16 cellular contexts compared by ENCODE assay signal in genomic region chr19:11194173-11194572, GRCh38. TPM values are rescaled to one million over a fixed set of nuclear protein-coding genes. Genes with fewer than 3 reads are reported as not detected.
DNase-seq lines count a peak whose midpoint lies in the region; ATAC-seq, FAIRE-seq and TF ChIP-seq lines count a peak whose summit lies in the region.
"Had no signal": no experiment of that assay in that cellular context is flagged by ENCODE, and none has a peak within 500 bp of the region (broad histone marks: within the 10 kb centered on the region; RNA-seq: fewer than 3 reads in every experiment).

No MANE protein-coding gene starts in this region.

- TF ChIP-seq CTCF in HepG2 (CRISPR knock-in tag; IDR thresholded peaks at IDR 0.05) (no peak), right lobe of liver (IDR thresholded peaks at IDR 0.05) (no peak), fibroblast of lung (conservative IDR thresholded peaks at IDR 0.05 in 1 of 2, IDR thresholded peaks at IDR 0.05 in 1 of 2; ENCODE audit: low read depth in 1 of 2, low read length in 2 of 2) (no peak), psoas muscle (IDR thresholded peaks at IDR 0.05) (no peak), vagina (IDR thresholded peaks at IDR 0.05) (no peak)

- no peaks in the 10 kb centered on the region for H4K20me1 ChIP-seq in HepG2 (ENCODE audit: insufficient read depth, low read length)
- H4K20me1 ChIP-seq in fibroblast of lung (ENCODE audit: control insufficient read depth, extremely low read depth, insufficient read depth, low read length): no peaks in the 10 kb centered on the region

- TF ChIP-seq EP300 in HepG2 (IDR thresholded peaks at IDR 0.05; ENCODE audit: low read depth in 2 of 2, low read length in 2 of 2) (no peak), HepG2 (CRISPR knock-in tag; IDR thresholded peaks at IDR 0.05; ENCODE audit: borderline replicate concordance) (no peak)

- H3K4me1 ChIP-seq in HepG2 (ENCODE audit: insufficient read depth, low read length) (peaks cover 25% of the 10 kb centered on the region), right lobe of liver (peaks cover 0 to 39% (median 6%) of the 10 kb centered on the region in 4 donors), fibroblast of lung (ENCODE audit: control insufficient read depth, extremely low read depth, insufficient read depth, low read length) (peaks cover 25% of the 10 kb centered on the region), psoas muscle (peaks cover 27% of the 10 kb centered on the region), vagina (peaks cover 80% of the 10 kb centered on the region)

- no peak for FAIRE-seq in HepG2 (lab: Jason Lieb, UNC)
- FAIRE-seq: keratinocyte had no signal

- TF ChIP-seq RAD21 in HepG2 (CRISPR knock-in tag; IDR thresholded peaks at IDR 0.05): no peak

- 94% methylated on average over 6 of the region's 8 CpGs for WGBS in HepG2 (ENCODE audit: low lambda C conversion rate)
- WGBS in right lobe of liver (ENCODE audit: insufficient coverage, low coverage, low lambda C conversion rate, missing lambda C conversion rate): 87% methylated on average over 7 of the region's 8 CpGs
- WGBS in psoas muscle, 3 donors: 66 to 81% (median 70%) methylated on average over 8 of the region's 8 CpGs

- H3K9me3 ChIP-seq in HepG2 (ENCODE audit: low read length): no peaks in the 10 kb centered on the region
- no peaks in the 10 kb centered on the region for H3K9me3 ChIP-seq in right lobe of liver
- no peaks in the 10 kb centered on the region for H3K9me3 ChIP-seq in fibroblast of lung (ENCODE audit: control insufficient read depth, insufficient read depth, low read depth, low read length)
- H3K9me3 ChIP-seq in psoas muscle: no peaks in the 10 kb centered on the region
- no peaks in the 10 kb centered on the region for H3K9me3 ChIP-seq in vagina

- ATAC-seq in HepG2 (no peak), right lobe of liver (no peak), psoas muscle (no peak), HG02623 (IDR thresholded peaks at IDR 0.05; ENCODE audit: unreplicated experiment) (no peak)
- no peak for ATAC-seq in stimulated activated naive CD8-positive, alpha-beta T cell treated with anti-CD3 and anti-CD28 coated beads, Interleukin-15, Interleukin-2, amounts not matched to agents 100 U/mL and 50 U/mL, for 24 hours
- ATAC-seq: naive thymus-derived CD4-positive, alpha-beta T cell; stimulated activated naive CD8-positive, alpha-beta T cell treated with anti-CD3 and anti-CD28 coated beads, Interleukin-15, amount 100 ng/mL, for 72 hours had no signal

- H3K27me3 ChIP-seq in HepG2 (ENCODE audit: control insufficient read depth in 1 of 2, insufficient read depth in 2 of 2, low read length in 2 of 2) (no peaks in the 10 kb centered on the region; a peak in 1 of 5 replicates), right lobe of liver (no peaks in the 10 kb centered on the region), fibroblast of lung (ENCODE audit: control insufficient read depth, insufficient read depth, low read length) (no peaks in the 10 kb centered on the region), psoas muscle (ENCODE audit: insufficient read depth in 3 of 3, low read length in 2 of 3) (no peaks in the 10 kb centered on the region), vagina (no peaks in the 10 kb centered on the region)

- no peak overlapping the region for H3K4me2 ChIP-seq in HepG2 (ENCODE audit: low read depth, low read length)
- peak overlapping the region; percentile 96 for H3K4me2 ChIP-seq in fibroblast of lung (ENCODE audit: extremely low read depth, insufficient read depth, low read length)

- intact Hi-C loops in HepG2 (cut with micrococcal nuclease; ENCODE audit: unreplicated experiment): no loop called here
- intact Hi-C loops in right lobe of liver (cut with DNase I): no loop called here
- intact Hi-C loops in psoas muscle (cut with DNase I): no loop called here
- intact Hi-C loops in vagina (cut with DNase I): loop anchor here (5.0 kb wide), 1 partner anchor 37 kb away; the partner anchor contains the start of gene SPC24

- H2AFZ ChIP-seq in HepG2 (ENCODE audit: low read length) (no peak overlapping the region), fibroblast of lung (ENCODE audit: low read length) (no peak overlapping the region)

- H3K27ac ChIP-seq in HepG2 (ENCODE audit: extremely low read length, insufficient read depth, low read length) (no peak overlapping the region), right lobe of liver (no peak overlapping the region), fibroblast of lung (ENCODE audit: insufficient read depth, low read length) (peak overlapping the region; percentile 50), psoas muscle (peak overlapping the region; percentile 46), vagina (peak overlapping the region; percentile 91)

- CTCF ChIA-PET in HepG2 (lab: Yijun Ruan, JAX; ENCODE audit: low intra/inter-chr PET ratio, low total read pairs): no interaction called here

- no peak for DNase-seq in HepG2 (ENCODE audit: low spot score)
- no peak for DNase-seq in right lobe of liver
- no peak for DNase-seq in fibroblast of lung (ENCODE audit: low read depth in 2 of 2)
- DNase-seq in psoas muscle: no peak
- no peak for DNase-seq in vagina (ENCODE audit: extremely low spot score in 2 of 2)
- DNase-seq in stimulated activated naive CD8-positive, alpha-beta T cell treated with anti-CD3 and anti-CD28 coated beads, Interleukin-15, Interleukin-2, amounts not matched to agents 100 U/mL and 50 U/mL, for 24 hours: no peak
- no peak for DNase-seq in SHP77 (lab: John Stamatoyannopoulos, UW)
- DNase-seq: amniotic stem cell; DMS 273 treated with DMSO at 0.1 percent for 48 hours; naive thymus-derived CD4-positive, alpha-beta T cell; NCI-H1694 treated with DMSO at 0.1 percent for 48 hours; RPMI8226; stimulated activated naive CD8-positive, alpha-beta T cell treated with anti-CD3 and anti-CD28 coated beads, Interleukin-15, amount 100 ng/mL, for 72 hours had no signal

- no peak overlapping the region for H3K9ac ChIP-seq in HepG2 (ENCODE audit: insufficient read depth, low read depth, low read length)
- no peak overlapping the region for H3K9ac ChIP-seq in fibroblast of lung (ENCODE audit: insufficient read depth, low read length)

- H3K36me3 ChIP-seq in HepG2 (replicated peaks in 1 of 2; ENCODE audit: control insufficient read depth in 1 of 2, insufficient read depth in 2 of 2, low read length in 2 of 2) (peaks cover 0 to 8% of the 10 kb centered on the region in 2 experiments; a peak in 1 of 5 replicates), right lobe of liver (peaks cover 0 to 17% (median 2%) of the 10 kb centered on the region in 4 donors), fibroblast of lung (ENCODE audit: control insufficient read depth, insufficient read depth, low read length) (peaks cover 27% of the 10 kb centered on the region), psoas muscle (ENCODE audit: insufficient read depth in 1 of 2, low read depth in 1 of 2) (peaks cover 0 to 26% of the 10 kb centered on the region in 2 donors), vagina (peaks cover 0 to 24% of the 10 kb centered on the region in 2 donors)

- no TSS peak for BruUV-seq in HepG2 (replicated peaks; lab: Mats Ljungman, UMichigan)

- TF ChIP-seq POLR2A in HepG2 (IDR thresholded peaks at IDR 0.05; ENCODE audit: insufficient read depth in 1 of 2, low read depth in 2 of 2, low read length in 2 of 2): no peak
- no peak for TF ChIP-seq POLR2A in right lobe of liver (IDR thresholded peaks at IDR 0.05)
- no peak for TF ChIP-seq POLR2A in vagina (IDR thresholded peaks at IDR 0.05)

- H3K4me3 ChIP-seq in HepG2 (replicated peaks in 1 of 3; ENCODE audit: insufficient read depth in 1 of 3, low read depth in 2 of 3, low read length in 3 of 3) (no peak overlapping the region), right lobe of liver (peak overlapping the region in 1 of 3 donors; percentile 16), fibroblast of lung (replicated peaks in 1 of 4; ENCODE audit: control extremely low read depth in 1 of 4, insufficient read depth in 1 of 4, low read depth in 3 of 4, low read length in 4 of 4) (peak overlapping the region; percentile 26 to 94 (median 40)), psoas muscle (peak overlapping the region; percentile 76), vagina (peak overlapping the region; percentile 68 to 75)

- POLR2A ChIA-PET in HepG2 (lab: Yijun Ruan, JAX): no interaction called here

- in situ Hi-C loops in HepG2 (cut with HindIII; ENCODE audit: extremely low pct_ligation_motif_present, low pct_unique_long_range_greater_than_20kb): no loop called here

- H3K79me2 ChIP-seq in HepG2 (ENCODE audit: insufficient read depth, low read length): no peaks in the 10 kb centered on the region
- peaks cover 62% of the 10 kb centered on the region for H3K79me2 ChIP-seq in fibroblast of lung (ENCODE audit: control insufficient read depth, insufficient read depth, low read length)

RNA-seq across cellular contexts. Expression of gene KANK2, which starts 3.2 kb away (rescaled TPM):
- total RNA-seq in HepG2 (2016; rRNA removed; fragmentation: Illumina TruSeq; extraction: Trizol): 11.0 and 12.9 TPM in 2 replicates
- total RNA-seq in HepG2 (2016; cell fraction: cytosol; rRNA removed; fragmentation: Illumina TruSeq; extraction: Trizol; ENCODE audit: low read depth): 1.5 TPM in 2 replicates
- 10.8 and 16.5 TPM in 2 replicates for total RNA-seq in HepG2 (2016; cell fraction: insoluble cytoplasmic fraction; rRNA removed; fragmentation: Illumina TruSeq; extraction: Trizol)
- 6.2 TPM in 2 replicates for total RNA-seq in HepG2 (2016; cell fraction: membrane; rRNA removed; fragmentation: Illumina TruSeq; extraction: Trizol)
- total RNA-seq in HepG2 (2016; cell fraction: nucleus; rRNA removed; fragmentation: Illumina TruSeq; extraction: Trizol): 12.8 and 13.5 TPM in 2 replicates
- 5.7 and 6.8 TPM in 2 replicates for polyA plus RNA-seq in HepG2 (2011; rRNA removed)
- 4.3 and 5.1 TPM in 2 replicates for polyA plus RNA-seq in HepG2 (2011; cell fraction: cytosol; rRNA removed)
- 21.5 and 24.8 TPM in 2 replicates for polyA plus RNA-seq in HepG2 (2011; cell fraction: nucleus; rRNA removed)
- 7.1 and 11.3 TPM in 2 replicates for polyA plus RNA-seq in HepG2 (2012)
- 0.79 and 1.2 TPM in 2 replicates for polyA plus RNA-seq in HepG2 (2016; cell fraction: cytosol; fragmentation: Illumina TruSeq; extraction: Trizol; ENCODE audit: low read depth)
- 8.4 and 13.7 TPM in 2 replicates for polyA plus RNA-seq in HepG2 (2016; cell fraction: insoluble cytoplasmic fraction; fragmentation: Illumina TruSeq; extraction: Trizol; ENCODE audit: low read depth)
- 2.9 and 3.9 TPM in 2 replicates for polyA plus RNA-seq in HepG2 (2016; cell fraction: membrane; fragmentation: Illumina TruSeq; extraction: Trizol; ENCODE audit: low read depth)
- polyA plus RNA-seq in HepG2 (2016; cell fraction: nucleus; fragmentation: Illumina TruSeq; extraction: Trizol; ENCODE audit: insufficient read depth, low read depth): 27.2 and 28.0 TPM in 2 replicates
- polyA minus RNA-seq in HepG2 (2011; rRNA and poly(A)+ RNA removed; ENCODE audit: low replicate concordance): 25.5 and 78.0 TPM in 2 replicates
- 8.5 and 9.8 TPM in 2 replicates for polyA minus RNA-seq in HepG2 (2011; cell fraction: cytosol; rRNA and poly(A)+ RNA removed)
- polyA minus RNA-seq in HepG2 (2011; cell fraction: nucleus; rRNA and poly(A)+ RNA removed): 5.2 and 9.0 TPM in 2 replicates
- total RNA-seq in right lobe of liver: 10 to 100 TPM; 36.3 to 65.4 (median 50.4) TPM
- 435 and 511 TPM in 2 replicates for total RNA-seq in fibroblast of lung
- polyA plus RNA-seq in fibroblast of lung: 192 and 197 TPM in 2 replicates
- polyA plus RNA-seq in fibroblast of lung (2012): 343 and 345 TPM in 2 replicates
- polyA minus RNA-seq in fibroblast of lung (ENCODE audit: low replicate concordance): 1,080 and 1,176 TPM in 2 replicates
- total RNA-seq in psoas muscle: 100 to 1,000 TPM in 1 of 4 donors, 10 to 100 TPM in 3; 44.0 to 103 (median 68.0) TPM
- 10 to 100 TPM; 23.7 to 29.9 (median 25.8) TPM for polyA plus RNA-seq in psoas muscle
- 486 TPM for total RNA-seq in vagina
- polyA plus RNA-seq: naive thymus-derived CD4-positive, alpha-beta T cell had no signal

RNA-seq across cellular contexts. Expression of gene SPC24, which starts 38.6 kb away (rescaled TPM):
- total RNA-seq in HepG2 (2016; rRNA removed; fragmentation: Illumina TruSeq; extraction: Trizol) (46.2 and 63.2 TPM in 2 replicates), right lobe of liver (1 to 10 TPM in 5 of 6 experiments, under 1 TPM in 1; 0.90 to 3.8 (median 2.2) TPM), fibroblast of lung (3.9 and 32.0 TPM in 2 replicates), psoas muscle (1 to 10 TPM in 2 of 4 donors, under 1 TPM in 2; 0.51 to 1.7 (median 0.98) TPM), vagina (2.7 TPM)
- 7.6 and 7.9 TPM in 2 replicates for total RNA-seq in HepG2 (2016; cell fraction: cytosol; rRNA removed; fragmentation: Illumina TruSeq; extraction: Trizol; ENCODE audit: low read depth)
- total RNA-seq in HepG2 (2016; cell fraction: insoluble cytoplasmic fraction; rRNA removed; fragmentation: Illumina TruSeq; extraction: Trizol): 47.6 and 55.0 TPM in 2 replicates
- 21.9 and 24.3 TPM in 2 replicates for total RNA-seq in HepG2 (2016; cell fraction: membrane; rRNA removed; fragmentation: Illumina TruSeq; extraction: Trizol)
- 24.3 and 25.4 TPM in 2 replicates for total RNA-seq in HepG2 (2016; cell fraction: nucleus; rRNA removed; fragmentation: Illumina TruSeq; extraction: Trizol)
- polyA plus RNA-seq in HepG2 (2011; rRNA removed) (8.8 and 10.0 TPM in 2 replicates), fibroblast of lung (8.1 and 32.0 TPM in 2 replicates), psoas muscle (under 1 TPM; 0.14 to 0.55 (median 0.44) TPM)
- polyA plus RNA-seq in HepG2 (2011; cell fraction: cytosol; rRNA removed): 6.3 and 10.5 TPM in 2 replicates
- 10.2 and 12.2 TPM in 2 replicates for polyA plus RNA-seq in HepG2 (2011; cell fraction: nucleus; rRNA removed)
- 3.9 and 8.5 TPM in 2 replicates for polyA plus RNA-seq in HepG2 (2012)
- 3.0 and 3.9 TPM in 2 replicates for polyA plus RNA-seq in HepG2 (2016; cell fraction: cytosol; fragmentation: Illumina TruSeq; extraction: Trizol; ENCODE audit: low read depth)
- polyA plus RNA-seq in HepG2 (2016; cell fraction: insoluble cytoplasmic fraction; fragmentation: Illumina TruSeq; extraction: Trizol; ENCODE audit: low read depth): 26.0 and 27.0 TPM in 2 replicates
- polyA plus RNA-seq in HepG2 (2016; cell fraction: membrane; fragmentation: Illumina TruSeq; extraction: Trizol; ENCODE audit: low read depth): 7.2 and 8.5 TPM in 2 replicates
- polyA plus RNA-seq in HepG2 (2016; cell fraction: nucleus; fragmentation: Illumina TruSeq; extraction: Trizol; ENCODE audit: insufficient read depth, low read depth): 31.6 and 34.4 TPM in 2 replicates
- 27.2 and 131 TPM in 2 replicates for polyA minus RNA-seq in HepG2 (2011; rRNA and poly(A)+ RNA removed; ENCODE audit: low replicate concordance)
- 11.4 and 21.7 TPM in 2 replicates for polyA minus RNA-seq in HepG2 (2011; cell fraction: cytosol; rRNA and poly(A)+ RNA removed)
- polyA minus RNA-seq in HepG2 (2011; cell fraction: nucleus; rRNA and poly(A)+ RNA removed): 8.6 and 9.8 TPM in 2 replicates
- 9.4 and 37.2 TPM in 2 replicates for polyA plus RNA-seq in fibroblast of lung (2012)
- polyA minus RNA-seq in fibroblast of lung (ENCODE audit: low replicate concordance): 11.4 and 64.9 TPM in 2 replicates

RNA-seq across cellular contexts. Expression of gene ANGPTL8, which starts 45.2 kb away (rescaled TPM):
- total RNA-seq in HepG2 (2016; rRNA removed; fragmentation: Illumina TruSeq; extraction: Trizol) (9.8 and 27.3 TPM in 2 replicates), right lobe of liver (100 to 1,000 TPM in 4 of 6 experiments, 10 to 100 TPM in 2; 56.7 to 287 (median 140) TPM), fibroblast of lung (not detected in 2 replicates), psoas muscle (under 1 TPM in 2 of 4 donors, not detected in 2; 0.48 to 0.49 TPM), vagina (not detected)
- total RNA-seq in HepG2 (2016; cell fraction: cytosol; rRNA removed; fragmentation: Illumina TruSeq; extraction: Trizol; ENCODE audit: low read depth): 8.5 and 9.2 TPM in 2 replicates
- total RNA-seq in HepG2 (2016; cell fraction: insoluble cytoplasmic fraction; rRNA removed; fragmentation: Illumina TruSeq; extraction: Trizol): 10.0 and 28.0 TPM in 2 replicates
- total RNA-seq in HepG2 (2016; cell fraction: membrane; rRNA removed; fragmentation: Illumina TruSeq; extraction: Trizol): 4.7 and 6.0 TPM in 2 replicates
- 17.9 and 23.8 TPM in 2 replicates for total RNA-seq in HepG2 (2016; cell fraction: nucleus; rRNA removed; fragmentation: Illumina TruSeq; extraction: Trizol)
- polyA plus RNA-seq in HepG2 (2011; rRNA removed) (243 and 436 TPM in 2 replicates), fibroblast of lung (not detected in 2 replicates), psoas muscle (10 to 100 TPM in 1 of 3 donors, under 1 TPM in 2; 0.08 to 14.6 (median 0.15) TPM)
- polyA plus RNA-seq in HepG2 (2011; cell fraction: cytosol; rRNA removed): 348 and 360 TPM in 2 replicates
- 144 and 221 TPM in 2 replicates for polyA plus RNA-seq in HepG2 (2011; cell fraction: nucleus; rRNA removed)
- polyA plus RNA-seq in HepG2 (2012): 51.8 and 140 TPM in 2 replicates
- polyA plus RNA-seq in HepG2 (2016; cell fraction: cytosol; fragmentation: Illumina TruSeq; extraction: Trizol; ENCODE audit: low read depth): 5.4 and 8.8 TPM in 2 replicates
- 8.3 and 9.3 TPM in 2 replicates for polyA plus RNA-seq in HepG2 (2016; cell fraction: insoluble cytoplasmic fraction; fragmentation: Illumina TruSeq; extraction: Trizol; ENCODE audit: low read depth)
- polyA plus RNA-seq in HepG2 (2016; cell fraction: membrane; fragmentation: Illumina TruSeq; extraction: Trizol; ENCODE audit: low read depth): 5.7 and 6.0 TPM in 2 replicates
- 33.3 and 34.8 TPM in 2 replicates for polyA plus RNA-seq in HepG2 (2016; cell fraction: nucleus; fragmentation: Illumina TruSeq; extraction: Trizol; ENCODE audit: insufficient read depth, low read depth)
- 46.9 TPM in 1 of 2 replicates, not detected in the other for polyA minus RNA-seq in HepG2 (2011; rRNA and poly(A)+ RNA removed; ENCODE audit: low replicate concordance)
- 34.2 and 44.2 TPM in 2 replicates for polyA minus RNA-seq in HepG2 (2011; cell fraction: cytosol; rRNA and poly(A)+ RNA removed)
- polyA minus RNA-seq in HepG2 (2011; cell fraction: nucleus; rRNA and poly(A)+ RNA removed): 16.1 and 21.8 TPM in 2 replicates
- polyA plus RNA-seq in fibroblast of lung (2012): not detected in 2 replicates
- polyA minus RNA-seq in fibroblast of lung (ENCODE audit: low replicate concordance): not detected in 2 replicates
- total RNA-seq: glomerular endothelial cell; naive thymus-derived CD4-positive, alpha-beta T cell had no signal
- polyA plus RNA-seq: naive thymus-derived CD4-positive, alpha-beta T cell had no signal

Comparison
In these comparisons a context has a peak if more than half of its experiments do, and no peak if none do; other contexts are left out.
1. H3K27ac ChIP-seq: peak in fibroblast of lung (single experiment), psoas muscle (single experiment) and vagina (single experiment); none in HepG2 (single experiment) and right lobe of liver (0 of 3).
2. H3K4me3 ChIP-seq: peak in fibroblast of lung (4 of 4), psoas muscle (single experiment) and vagina (2 of 2); none in HepG2 (0 of 3).